Comparison of ENCODE assay signal across 34 cellular contexts in the genomic region with DNA sequence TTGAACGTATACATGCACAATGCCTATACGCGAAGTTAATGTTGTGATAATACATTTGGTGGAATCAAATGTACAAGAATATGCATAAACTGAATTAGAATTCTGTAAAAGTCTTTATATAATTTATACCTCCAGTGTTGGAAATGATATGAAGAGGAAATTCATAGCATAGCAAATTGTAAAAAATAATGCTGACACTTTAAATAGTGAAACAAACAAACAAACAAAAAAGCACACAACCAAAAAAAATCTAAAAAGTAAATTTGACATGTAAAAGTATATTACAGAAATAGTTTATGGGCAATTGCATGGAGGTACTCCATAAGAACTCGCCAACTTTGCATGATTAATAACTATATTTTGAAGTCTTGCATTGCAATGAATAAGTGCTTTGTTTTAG.
"Had no signal": no experiment of that assay in that cellular context is flagged by ENCODE, and none has a peak within 500 bp of the region (broad histone marks: within the 10 kb centered on the region; RNA-seq: fewer than 3 reads in every experiment).

No MANE protein-coding gene starts in this region.

- FAIRE-seq: astrocyte, bronchial epithelial cell had no signal

- H3K4me1 ChIP-seq: adrenal gland, ascending aorta, body of pancreas, breast epithelium had no signal

- ATAC-seq: activated naive CD4-positive, alpha-beta T cell treated with anti-CD3 and anti-CD28 coated beads, Interleukin-2, amount 50 U/mL, for 72 hours; activated naive CD8-positive, alpha-beta T cell treated with anti-CD3 and anti-CD28 coated beads, Interleukin-2, amount 50 U/mL, for 24 hours; activated T-cell treated with anti-CD3 and anti-CD28 coated beads, Interleukin-2, amount 50 U/mL, for 4 hours; activated T-cell treated with anti-CD3 and anti-CD28 coated beads, Interleukin-2, amount 50 U/mL, for 72 hours; activated T-helper 17 cell treated with anti-CD3 and anti-CD28 coated beads, Interleukin-2, amount 50 U/mL, for 72 hours; body of pancreas had no signal

- H3K27me3 ChIP-seq: adrenal gland, ascending aorta, body of pancreas, brain microvascular endothelial cell, breast epithelium, cardiac muscle cell had no signal

- H3K36me3 ChIP-seq: adrenal gland, ascending aorta, brain microvascular endothelial cell, breast epithelium, cardiac muscle cell had no signal

- H3K27ac ChIP-seq: adrenal gland, ascending aorta, body of pancreas, brain microvascular endothelial cell, breast epithelium, cardiac muscle cell had no signal

- H3K4me3 ChIP-seq: adrenal gland, ascending aorta, body of pancreas, breast epithelium, cardiac muscle cell had no signal

- H3K9me3 ChIP-seq: adrenal gland, ascending aorta, body of pancreas, breast epithelium had no signal

- DNase-seq: activated effector memory CD4-positive, alpha-beta T cell treated with anti-CD3 and anti-CD28 coated beads, Interleukin-2, amount 50 U/mL, for 16 hours; activated effector memory CD4-positive, alpha-beta T cell treated with Interleukin-2 at 50 U/mL for 16 hours; activated gamma-delta T cell; activated gamma-delta T cell treated with Interleukin-2 at 50 U/mL for 16 hours; activated naive CD4-positive, alpha-beta T cell; activated naive CD4-positive, alpha-beta T cell treated with anti-CD3 and anti-CD28 coated beads for 36 hours; activated naive CD4-positive, alpha-beta T cell treated with anti-CD3 and anti-CD28 coated beads, Interleukin-2, amount 10 ng/mL, durations not matched to agents 7 days and 5 days; activated naive CD4-positive, alpha-beta T cell treated with anti-CD3 and anti-CD28 coated beads, Interleukin-2, amount 50 U/mL, for 16 hours; activated naive CD4-positive, alpha-beta T cell treated with Interleukin-2 at 50 U/mL for 16 hours; activated naive CD8-positive, alpha-beta T cell treated with anti-CD3 and anti-CD28 coated beads for 36 hours; activated naive CD8-positive, alpha-beta T cell treated with anti-CD3 and anti-CD28 coated beads, Interleukin-2, amount 10 ng/mL, durations not matched to agents 7 days and 5 days; activated naive CD8-positive, alpha-beta T cell treated with anti-CD3 and anti-CD28 coated beads, Interleukin-2, amount 50 U/mL, for 24 hours; activated T-cell treated with anti-CD3 and anti-CD28 coated beads, Interleukin-2, amount 50 U/mL, for 1 hour; activated T-cell treated with anti-CD3 and anti-CD28 coated beads, Interleukin-2, amount 50 U/mL, for 24 hours; activated T-cell treated with anti-CD3 and anti-CD28 coated beads, Interleukin-2, amount 50 U/mL, for 4 hours; activated T-cell treated with anti-CD3 and anti-CD28 coated beads, Interleukin-2, amount 50 U/mL, for 48 hours; activated T-cell treated with anti-CD3 and anti-CD28 coated beads, Interleukin-2, amount 50 U/mL, for 72 hours; adrenal gland; amniotic stem cell; amygdala; anterior cingulate cortex; aorta; body of pancreas; brain microvascular endothelial cell; caudate nucleus; central memory CD4-positive, alpha-beta T cell; cerebellar nuclear complex had no signal
